ENCODE assay signal across 7 cellular contexts in the genomic region with DNA sequence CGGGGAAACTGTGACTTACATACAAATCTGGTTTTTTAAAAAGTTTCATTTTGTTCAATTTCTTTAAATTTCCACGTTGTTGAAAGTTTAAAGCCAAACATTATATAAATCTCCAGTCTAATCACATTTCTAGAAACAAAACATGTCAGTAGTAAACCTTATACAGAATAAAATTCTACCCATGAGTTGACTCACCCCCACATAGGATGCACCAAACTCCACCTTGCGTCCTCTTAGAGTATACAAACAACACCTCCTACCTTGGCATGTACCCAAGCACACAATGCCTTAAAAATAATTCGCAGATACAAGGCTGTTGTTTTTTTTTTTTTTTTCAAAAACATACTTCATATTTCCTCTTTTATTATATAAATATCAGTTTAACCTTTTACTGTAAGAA. TPM values are rescaled to one million over a fixed set of nuclear protein-coding genes. Genes with fewer than 3 reads are reported as not detected.
DNase-seq lines count a peak whose midpoint lies in the region; ATAC-seq and TF ChIP-seq lines count a peak whose summit lies in the region.

No MANE protein-coding gene starts in this region.

- H2BK12ac ChIP-seq in H9 (ENCODE audit: insufficient read length, low read depth, low read length): no peak overlapping the region

- H4K8ac ChIP-seq in H9 (replicated peaks; ENCODE audit: insufficient read length, low read depth, low read length): no peak overlapping the region

- H2AFZ ChIP-seq in H9 (ENCODE audit: low read length): no peak overlapping the region

- no peaks in the 10 kb centered on the region for H3K9me3 ChIP-seq in H9 (ENCODE audit: control insufficient read depth, low read depth, low read length)

- no peak overlapping the region for H4K91ac ChIP-seq in H9 (ENCODE audit: insufficient read length, low read depth, low read length)

- H3K27ac ChIP-seq in H9 (ENCODE audit: insufficient read length, low read depth, low read length): no peak overlapping the region

- no peak overlapping the region for H3K56ac ChIP-seq in H9 (ENCODE audit: insufficient read length, low read depth, low read length)

- peak overlapping the region; percentile 78 for H3K4me2 ChIP-seq in H9 (ENCODE audit: insufficient read depth, insufficient read length, low read length)

- H3K9me3 Mint-ChIP-seq in H9: peaks cover 0 to 1% of the 10 kb centered on the region in 2 experiments; a peak in 3 of 5 replicates
- H3K9me3 Mint-ChIP-seq in dendritic cell treated with granulocyte-macrophage colony-stimulating factor and Interleukin-4, amounts not matched to agents 40 ng/mL and 50 ng/mL, for 4 days: no peaks in the 10 kb centered on the region
- no peaks in the 10 kb centered on the region for H3K9me3 Mint-ChIP-seq in neural crest cell

- intact Hi-C loops in dendritic cell treated with granulocyte-macrophage colony-stimulating factor and Interleukin-4, amounts not matched to agents 40 ng/mL and 50 ng/mL, for 4 days (cut with micrococcal nuclease): no loop called here

- no peak overlapping the region for H3K9ac ChIP-seq in H9 (ENCODE audit: extremely low read depth, insufficient read length, low read length)

- H3K4ac ChIP-seq in H9 (ENCODE audit: low read depth, low read length): no peak overlapping the region

- peaks cover 62 to 76% of the 10 kb centered on the region in 2 experiments for H3K4me1 Mint-ChIP-seq in H9
- peaks cover 57% of the 10 kb centered on the region for H3K4me1 Mint-ChIP-seq in dendritic cell treated with granulocyte-macrophage colony-stimulating factor and Interleukin-4, amounts not matched to agents 40 ng/mL and 50 ng/mL, for 4 days (ENCODE audit: low read depth)
- H3K4me1 Mint-ChIP-seq in neural crest cell: peaks cover 74% of the 10 kb centered on the region

- H2BK120ac ChIP-seq in H9 (ENCODE audit: low read depth, low read length, poor library complexity, severe bottlenecking): no peak overlapping the region

- no peak overlapping the region for H2AK5ac ChIP-seq in H9 (ENCODE audit: insufficient read length, low read length)

- no peak overlapping the region for H3T11ph ChIP-seq in H9 (ENCODE audit: low read length)

- H3K27me3 Mint-ChIP-seq in H9 (ENCODE audit: low read depth) (peaks cover 83% of the 10 kb centered on the region), neural crest cell (ENCODE audit: low read depth) (peaks cover 6% of the 10 kb centered on the region)
- no peaks in the 10 kb centered on the region for H3K27me3 Mint-ChIP-seq in dendritic cell treated with granulocyte-macrophage colony-stimulating factor and Interleukin-4, amounts not matched to agents 40 ng/mL and 50 ng/mL, for 4 days

- peaks cover 5% of the 10 kb centered on the region for H4K20me1 ChIP-seq in H9 (ENCODE audit: control insufficient read depth, insufficient read depth, insufficient read length)

- no peak overlapping the region for H3K14ac ChIP-seq in H9 (ENCODE audit: insufficient read depth, low read length)

- H2BK15ac ChIP-seq in H9 (ENCODE audit: low read depth, low read length): no peak overlapping the region

- DNase-seq in H9 (no peak), RPMI7951 (ENCODE audit: low read depth) (peak; percentile 38), neural crest cell (ENCODE audit: low read depth, low spot score) (no peak)

- peaks cover 15% of the 10 kb centered on the region for H3K4me1 ChIP-seq in H9 (ENCODE audit: insufficient read depth, low read length)

- H3K23me2 ChIP-seq in H9 (ENCODE audit: insufficient read length, low read depth, low read length, poor library complexity, severe bottlenecking): peaks cover 27% of the 10 kb centered on the region

- H3K23ac ChIP-seq in H9 (ENCODE audit: insufficient read length, low read depth, low read length): no peak overlapping the region

- ATAC-seq in GM19395 (IDR thresholded peaks at IDR 0.05; ENCODE audit: unreplicated experiment): no peak
- no peak for ATAC-seq in GM19467 (IDR thresholded peaks at IDR 0.05; ENCODE audit: unreplicated experiment)
- ATAC-seq in HG03196 (IDR thresholded peaks at IDR 0.05; ENCODE audit: unreplicated experiment): no peak

- no peak overlapping the region for H3K18ac ChIP-seq in H9 (ENCODE audit: insufficient read length, low read depth, low read length)

- H4K5ac ChIP-seq in H9 (ENCODE audit: insufficient read length, low read depth, low read length): no peak overlapping the region

- H3K27ac Mint-ChIP-seq in H9 (peak overlapping the region in 2 of 3 experiments; percentile 17 to 20; a peak in 2 of 7 replicates), neural crest cell (ENCODE audit: unreplicated experiment) (peak overlapping the region; percentile 91)
- peak overlapping the region; percentile 3 for H3K27ac Mint-ChIP-seq in dendritic cell treated with granulocyte-macrophage colony-stimulating factor and Interleukin-4, amounts not matched to agents 40 ng/mL and 50 ng/mL, for 4 days

- no peak overlapping the region for H2BK20ac ChIP-seq in H9 (ENCODE audit: low read depth, low read length, poor library complexity, severe bottlenecking)

- H3K4me3 Mint-ChIP-seq in H9: peak overlapping the region; percentile 63 to 82
- no peak overlapping the region for H3K4me3 Mint-ChIP-seq in dendritic cell treated with granulocyte-macrophage colony-stimulating factor and Interleukin-4, amounts not matched to agents 40 ng/mL and 50 ng/mL, for 4 days
- H3K4me3 Mint-ChIP-seq in neural crest cell: peak overlapping the region; percentile 90

- no peak overlapping the region for H2BK5ac ChIP-seq in H9 (ENCODE audit: insufficient read length, low read length)

- no CpG with 5 or more reads among the region's 4 CpGs for WGBS in H9 (ENCODE audit: extremely low coverage, insufficient read length, low lambda C conversion rate)

- H3K36me3 Mint-ChIP-seq in H9 (ENCODE audit: insufficient read depth in 1 of 3, low read depth in 3 of 3) (peaks cover 0 to 2% (median 0%) of the 10 kb centered on the region in 3 experiments; a peak in 1 of 7 replicates), neural crest cell (ENCODE audit: low read depth) (peaks cover 6% of the 10 kb centered on the region)
- peaks cover 37% of the 10 kb centered on the region for H3K36me3 Mint-ChIP-seq in dendritic cell treated with granulocyte-macrophage colony-stimulating factor and Interleukin-4, amounts not matched to agents 40 ng/mL and 50 ng/mL, for 4 days (ENCODE audit: low read depth)

- H3K27me3 ChIP-seq in H9 (ENCODE audit: insufficient read depth, low read length): peaks cover 27% of the 10 kb centered on the region; the same call in 1 of the 2 replicates

- TF ChIP-seq CTCF in H9 (conservative IDR thresholded peaks at IDR 0.05) (no peak; the same call in none of the 3 replicates), neural crest cell (conservative IDR thresholded peaks at IDR 0.05) (peak; percentile 36)

- no peaks in the 10 kb centered on the region for H3K79me1 ChIP-seq in H9 (ENCODE audit: insufficient read depth, low read depth, low read length, poor library complexity, severe bottlenecking)

- no peaks in the 10 kb centered on the region; the same call in 1 of the 2 replicates for H3K79me2 ChIP-seq in H9 (ENCODE audit: insufficient read depth, low read length)

RNA-seq across cellular contexts. Expression of gene FBXL14, which starts 3.4 kb away (rescaled TPM):
- 15.6 and 16.0 TPM in 2 replicates for total RNA-seq in H9 (2021)
- 4.0 and 5.6 TPM in 2 replicates for total RNA-seq in RPMI7951 (2014; rRNA removed; shearing (Covaris generic))
- total RNA-seq in neural crest cell: 28.0 and 33.7 TPM in 2 replicates

RNA-seq across cellular contexts. Expression of gene WNT5B, which starts 38.0 kb away (rescaled TPM):
- total RNA-seq in H9 (2021) (0.61 and 1.5 TPM in 2 replicates), neural crest cell (14.0 and 14.2 TPM in 2 replicates)
- 42.9 and 57.9 TPM in 2 replicates for total RNA-seq in RPMI7951 (2014; rRNA removed; shearing (Covaris generic))

Comparison
In these comparisons a context has a peak if more than half of its experiments do, and no peak if none do; other contexts are left out.
1. H3K27ac Mint-ChIP-seq: peak in every context shown above with its lines; median percentile 91 in neural crest cell; 18 in H9; 3 in dendritic cell treated with granulocyte-macrophage colony-stimulating factor and Interleukin-4, amounts not matched to agents 40 ng/mL and 50 ng/mL, for 4 days.